Comparison of ENCODE assay signal across 37 cellular contexts in genomic region chr9:7303932-7304331, GRCh38.
"Had no signal": no experiment of that assay in that cellular context is flagged by ENCODE, and none has a peak within 500 bp of the region (broad histone marks: within the 10 kb centered on the region; RNA-seq: fewer than 3 reads in every experiment).

No MANE protein-coding gene starts in this region.

- H3K4me3 ChIP-seq: adrenal gland, MG63, PC-9, SJSA1 had no signal

- H3K27ac Mint-ChIP-seq: activated B cell treated with CpG ODN at 0.5 μM for 24 hours; activated CD4-positive, alpha-beta memory T cell treated with anti-CD3 and anti-CD28 coated beads for 36 hours; activated naive CD8-positive, alpha-beta T cell treated with anti-CD3 and anti-CD28 coated beads, Interleukin-2, amount 10 ng/mL, durations not matched to agents 7 days and 5 days; brain had no signal

- H3K4me3 Mint-ChIP-seq: activated B cell treated with CpG ODN at 0.5 μM for 24 hours; activated CD4-positive, alpha-beta memory T cell treated with anti-CD3 and anti-CD28 coated beads for 36 hours; activated naive CD8-positive, alpha-beta T cell treated with anti-CD3 and anti-CD28 coated beads, Interleukin-2, amount 10 ng/mL, durations not matched to agents 7 days and 5 days; activated T-cell treated with anti-CD3 and anti-CD28 coated beads, Interleukin-2, amount 50 U/mL, for 4 hours; brain had no signal

- ATAC-seq: activated T-cell treated with anti-CD3 and anti-CD28 coated beads, Interleukin-2, amount 50 U/mL, for 4 hours had no signal

- H3K27ac ChIP-seq: adrenal gland, PC-9, RWPE1, SJSA1, VCaP had no signal

- H3K4me1 Mint-ChIP-seq: activated B cell treated with CpG ODN at 0.5 μM for 24 hours; activated naive CD8-positive, alpha-beta T cell treated with anti-CD3 and anti-CD28 coated beads, Interleukin-2, amount 10 ng/mL, durations not matched to agents 7 days and 5 days; brain had no signal

- H3K36me3 Mint-ChIP-seq: activated naive CD8-positive, alpha-beta T cell treated with anti-CD3 and anti-CD28 coated beads, Interleukin-2, amount 10 ng/mL, durations not matched to agents 7 days and 5 days; brain had no signal

- DNase-seq: activated B cell treated with CpG ODN at 0.5 μM for 24 hours; activated CD4-positive, alpha-beta memory T cell treated with anti-CD3 and anti-CD28 coated beads for 36 hours; activated CD4-positive, alpha-beta T cell treated with anti-CD3 and anti-CD28 coated beads for 4 hours; activated CD4-positive, alpha-beta T cell treated with anti-CD3 and anti-CD28 coated beads, Interleukin-2, amount 50 U/mL, for 1 hour; activated CD4-positive, CD25-positive, alpha-beta regulatory T cell treated with anti-CD3 and anti-CD28 coated beads, Interleukin-2, amount 50 U/mL, for 72 hours; activated CD8-positive, alpha-beta memory T cell treated with anti-CD3 and anti-CD28 coated beads, Interleukin-2, amount 50 U/mL, for 4 hours; activated effector memory CD4-positive, alpha-beta T cell treated with anti-CD3 and anti-CD28 coated beads, Interleukin-2, amount 50 U/mL, for 16 hours; activated naive CD4-positive, alpha-beta T cell; activated naive CD4-positive, alpha-beta T cell treated with anti-CD3 and anti-CD28 coated beads, Interleukin-2, amount 50 U/mL, for 16 hours; activated naive CD8-positive, alpha-beta T cell treated with anti-CD3 and anti-CD28 coated beads, Interleukin-2, amount 10 ng/mL, durations not matched to agents 7 days and 5 days; activated T-cell treated with anti-CD3 and anti-CD28 coated beads for 4 hours; activated T-cell treated with anti-CD3 and anti-CD28 coated beads, Interleukin-2, amount 50 U/mL, for 4 hours; adrenal gland; central memory CD4-positive, alpha-beta T cell; Kasumi-1; KG1; MG63; NCI-H1048; NCI-H1105 treated with DMSO at 0.1 percent for 48 hours; NCI-H1436; NCI-H1694; NCI-H1930; NCI-H2081 treated with DMSO at 0.1 percent for 48 hours; NCI-H226; NCI-H526; NCI-H748 treated with DMSO at 0.1 percent for 48 hours; NK-92 treated with Interleukin-12 subunit alpha and Interleukin-12 subunit beta, amount 100 ng/mL, for 24 hours; PC-9; SHP77; SW 1271; T-helper 1 cell; T-helper 2 cell; T-helper 9 cell had no signal
